Comparison of ENCODE assay signal across 11 cellular contexts in genomic region chr17:27339836-27340550, GRCh38. TPM values are rescaled to one million over a fixed set of nuclear protein-coding genes. Genes with fewer than 3 reads are reported as not detected.
DNase-seq lines count a peak whose midpoint lies in the region; ATAC-seq, FAIRE-seq and TF ChIP-seq lines count a peak whose summit lies in the region.
"Had no signal": no experiment of that assay in that cellular context is flagged by ENCODE, and none has a peak within 500 bp of the region (broad histone marks: within the 10 kb centered on the region; RNA-seq: fewer than 3 reads in every experiment).

No MANE protein-coding gene starts in this region.

- POLR2A ChIA-PET in endothelial cell of umbilical vein (lab: Charles Lee) = no interaction called here

- H3K27ac ChIP-seq in endothelial cell of umbilical vein (ENCODE audit: insufficient read depth, low read depth, low read length) = no peak overlapping the region
- H3K27ac ChIP-seq: parathyroid adenoma had no signal

- CTCF ChIA-PET in endothelial cell of umbilical vein (lab: Charles Lee) = interaction anchor here (1.2 to 1.7 kb wide), 3 partner anchors 10 to 116 kb away, joined by 3 to 8 read pairs (median 4); partner anchors contain the start of gene KSR1

- dilution Hi-C loops in endothelial cell of umbilical vein (cut with MboI; ENCODE audit: extremely low pct_ligation_motif_present, low sequenced_read_pairs) = no loop called here

- no peaks in the 10 kb centered on the region for H3K27me3 Mint-ChIP-seq in type B pancreatic cell

- no peaks in the 10 kb centered on the region for H3K36me3 ChIP-seq in endothelial cell of umbilical vein (ENCODE audit: control insufficient read depth in 2 of 2, extremely low read depth in 1 of 2, insufficient read depth in 2 of 2, low read length in 2 of 2)
- H3K36me3 ChIP-seq: BE2C had no signal

- no TSS peak for BruUV-seq in endothelial cell of umbilical vein (replicated peaks; lab: Mats Ljungman, UMichigan)

- peaks cover 20% of the 10 kb centered on the region for H3K4me1 ChIP-seq in endothelial cell of umbilical vein (ENCODE audit: control insufficient read depth, extremely low read depth, insufficient read depth, low read length)
- H3K4me1 ChIP-seq: BE2C had no signal

- no peak overlapping the region for H3K4me3 ChIP-seq in endothelial cell of umbilical vein (replicated peaks in 1 of 3; ENCODE audit: insufficient read depth in 1 of 3, low read depth in 1 of 3, low read length in 3 of 3)

- H3K9ac ChIP-seq in endothelial cell of umbilical vein (replicated peaks; ENCODE audit: extremely low read depth, insufficient read depth, low read length) = no peak overlapping the region
- H3K9ac ChIP-seq: parathyroid adenoma had no signal

- intact Hi-C loops in endothelial cell of umbilical vein (cut with micrococcal nuclease) = no loop called here

- peaks cover 15% of the 10 kb centered on the region for H3K4me1 Mint-ChIP-seq in type B pancreatic cell (ENCODE audit: unreplicated experiment)

- FAIRE-seq in endothelial cell of umbilical vein (lab: Jason Lieb, UNC) (no peak), frontal cortex (lab: Jason Lieb, UNC) (no peak)

- TF ChIP-seq POLR2A in endothelial cell of umbilical vein (IDR thresholded peaks at IDR 0.05; ENCODE audit: low read depth, low read length) = no peak

- no peaks in the 10 kb centered on the region for H3K27me3 ChIP-seq in endothelial cell of umbilical vein (ENCODE audit: control insufficient read depth in 2 of 2, insufficient read depth in 2 of 2, low read length in 2 of 2)
- H3K27me3 ChIP-seq: BE2C had no signal

- H4K20me1 ChIP-seq in endothelial cell of umbilical vein (replicated peaks; ENCODE audit: control insufficient read depth, extremely low read depth, insufficient read depth, low read length) = no peaks in the 10 kb centered on the region

- no peaks in the 10 kb centered on the region for H3K9me3 Mint-ChIP-seq in type B pancreatic cell

- no peaks in the 10 kb centered on the region for H3K79me2 ChIP-seq in endothelial cell of umbilical vein (ENCODE audit: control insufficient read depth, insufficient read depth, low read length)
- H3K79me2 ChIP-seq: parathyroid adenoma had no signal

- ATAC-seq in HG03521 (IDR thresholded peaks at IDR 0.05; ENCODE audit: unreplicated experiment) = no peak
- ATAC-seq: Panc1 had no signal

- H3K27ac Mint-ChIP-seq in type B pancreatic cell = peak overlapping the region; percentile 19

- no peak overlapping the region for H3K4me2 ChIP-seq in endothelial cell of umbilical vein (ENCODE audit: insufficient read depth, low read length)

- H3K9me1 ChIP-seq in endothelial cell of umbilical vein (replicated peaks; ENCODE audit: control insufficient read depth, extremely low read depth, insufficient read depth, low read length) = no peaks in the 10 kb centered on the region

- DNase-seq in activated effector memory CD4-positive, alpha-beta T cell treated with anti-CD3 and anti-CD28 coated beads, Interleukin-2, amount 50 U/mL, for 16 hours = peak; percentile 67
- no peak for DNase-seq in activated effector memory CD4-positive, alpha-beta T cell treated with Interleukin-2 at 50 U/mL for 16 hours
- peak; percentile 53 for DNase-seq in RPMI7951 (ENCODE audit: low read depth)
- no peak for DNase-seq in endothelial cell of umbilical vein (ENCODE audit: low read depth, low spot score)
- DNase-seq in type B pancreatic cell (ENCODE audit: extremely low spot score, unreplicated experiment) = no peak
- no peak for DNase-seq in SHP77 (lab: John Stamatoyannopoulos, UW)
- no peak for DNase-seq in frontal cortex (ENCODE audit: low spot score in 2 of 2)
- DNase-seq: BE2C had no signal

- no peak overlapping the region for H2AFZ ChIP-seq in endothelial cell of umbilical vein (ENCODE audit: low read depth, low read length)

- no peak for TF ChIP-seq CTCF in endothelial cell of umbilical vein (IDR thresholded peaks at IDR 0.05; ENCODE audit: extremely low read depth in 1 of 2, insufficient read depth in 1 of 2, low read depth in 1 of 2, low read length in 2 of 2)
- TF ChIP-seq CTCF in type B pancreatic cell (conservative IDR thresholded peaks at IDR 0.05) = no peak

- peaks cover 4% of the 10 kb centered on the region for H3K36me3 Mint-ChIP-seq in type B pancreatic cell

- no peaks in the 10 kb centered on the region for H3K9me3 ChIP-seq in endothelial cell of umbilical vein (replicated peaks; ENCODE audit: control insufficient read depth, insufficient read depth, low read length)
- H3K9me3 ChIP-seq: BE2C had no signal

- H3K4me3 Mint-ChIP-seq in type B pancreatic cell = no peak overlapping the region

TF ChIP-seq in endothelial cell of umbilical vein, 7 proteins besides CTCF, POLR2A, EP300 and RAD21:
- no peak for TF ChIP-seq EZH2 (IDR thresholded peaks at IDR 0.05; ENCODE audit: borderline replicate concordance, low read depth, low read length, severe bottlenecking)
- no peak for TF ChIP-seq MAX (IDR thresholded peaks at IDR 0.05; ENCODE audit: insufficient read depth, insufficient read length)
- no peak for TF ChIP-seq MYC (IDR thresholded peaks at IDR 0.05; ENCODE audit: low read depth, low read length)
- TF ChIP-seq POLR2AphosphoS5 (IDR thresholded peaks at IDR 0.05; ENCODE audit: insufficient read depth, low read depth, low read length) = no peak
- TF ChIP-seq JUN (IDR thresholded peaks at IDR 0.05; ENCODE audit: borderline replicate concordance, insufficient read depth, insufficient read length, low read depth) = no peak
- no peak for TF ChIP-seq FOS (IDR thresholded peaks at IDR 0.05; ENCODE audit: borderline replicate concordance, insufficient read depth, low read length)
- peak; percentile 45 for TF ChIP-seq GATA2 (IDR thresholded peaks at IDR 0.05; ENCODE audit: insufficient read depth, insufficient read length, low read depth, low read length)

RNA-seq across cellular contexts. Expression of gene WSB1, which starts 46.1 kb away (rescaled TPM):
- total RNA-seq in RPMI7951 (2014; rRNA removed; shearing (Covaris generic)) = 55.2 and 106 TPM in 2 replicates
- total RNA-seq in endothelial cell of umbilical vein (334 and 471 TPM in 2 replicates), type B pancreatic cell (ENCODE audit: low replicate concordance) (259 and 270 TPM in 2 replicates), frontal cortex (187 TPM)
- polyA plus RNA-seq in endothelial cell of umbilical vein = 736 and 750 TPM in 2 replicates
- polyA plus RNA-seq in endothelial cell of umbilical vein (2011; cell fraction: cytosol; rRNA removed) = 205 and 437 TPM in 2 replicates
- 2,468 and 4,773 TPM in 2 replicates for polyA plus RNA-seq in endothelial cell of umbilical vein (2011; cell fraction: nucleus; rRNA removed)
- polyA plus RNA-seq in endothelial cell of umbilical vein (2012) = 242 and 354 TPM in 2 replicates
- polyA minus RNA-seq in endothelial cell of umbilical vein = 520 and 546 TPM in 2 replicates
- polyA minus RNA-seq in endothelial cell of umbilical vein (2011; cell fraction: cytosol; rRNA and poly(A)+ RNA removed) = 12.8 TPM
- 507 and 650 TPM in 2 replicates for polyA minus RNA-seq in endothelial cell of umbilical vein (2011; cell fraction: nucleus; rRNA and poly(A)+ RNA removed)

Comparison
In these comparisons a context has a peak if more than half of its experiments do, and no peak if none do; other contexts are left out.
1. DNase-seq: peak in activated effector memory CD4-positive, alpha-beta T cell treated with anti-CD3 and anti-CD28 coated beads, Interleukin-2, amount 50 U/mL, for 16 hours (single experiment) and RPMI7951 (single experiment); none in activated effector memory CD4-positive, alpha-beta T cell treated with Interleukin-2 at 50 U/mL for 16 hours (single experiment), endothelial cell of umbilical vein (single experiment), type B pancreatic cell (single experiment), SHP77 (0 of 2) and frontal cortex (0 of 2).